Comparison of ENCODE assay signal across 11 cellular contexts in genomic region chr4:6991249-6991648, GRCh38. TPM values are rescaled to one million over a fixed set of nuclear protein-coding genes. Genes with fewer than 3 reads are reported as not detected.
A peak's percentile ranks its signal among the peaks of the same experiment; 100 is the strongest.
DNase-seq lines count a peak whose midpoint lies in the region; ATAC-seq and TF ChIP-seq lines count a peak whose summit lies in the region.
"Had no signal": no experiment of that assay in that cellular context is flagged by ENCODE, and none has a peak within 500 bp of the region (broad histone marks: within the 10 kb centered on the region; RNA-seq: fewer than 3 reads in every experiment).

No MANE protein-coding gene starts in this region.

- H2AFZ ChIP-seq in parathyroid adenoma: no peak overlapping the region

- H3K36me3 ChIP-seq in parathyroid adenoma (ENCODE audit: control insufficient read depth, insufficient read depth, low read length) (no peaks in the 10 kb centered on the region), MG63 (peaks cover 5% of the 10 kb centered on the region; the same call in 1 of the 2 replicates)

- DNase-seq in CD14-positive monocyte (ENCODE audit: low spot score) (no peak), RPMI8226 (peak; percentile 47), epithelial cell of proximal tubule (ENCODE audit: low read depth) (no peak), MG63 (no peak), natural killer cell (no peak)
- DNase-seq: NCI-H1105 treated with DMSO at 0.1 percent for 48 hours; stimulated activated CD8-positive, alpha-beta memory T cell treated with anti-CD3 and anti-CD28 coated beads, Interleukin-4, amount 100 ng/mL, for 48 hours had no signal

- H3K9ac ChIP-seq in parathyroid adenoma: no peak overlapping the region

- H3K4me1 Mint-ChIP-seq in CD14-positive monocyte: peaks cover 53% of the 10 kb centered on the region
- peaks cover 45 to 46% of the 10 kb centered on the region in 2 donors for H3K4me1 Mint-ChIP-seq in natural killer cell

- peaks cover 8% of the 10 kb centered on the region for H3K4me1 ChIP-seq in parathyroid adenoma

- no peak for TF ChIP-seq CTCF in CD14-positive monocyte (IDR thresholded peaks at IDR 0.05)
- no peak for TF ChIP-seq CTCF in epithelial cell of proximal tubule (conservative IDR thresholded peaks at IDR 0.05; ENCODE audit: low read depth, low read length)
- no peak for TF ChIP-seq CTCF in parathyroid adenoma (IDR thresholded peaks at IDR 0.05)
- no peak for TF ChIP-seq CTCF in natural killer cell (IDR thresholded peaks at IDR 0.05)

- H3K9me3 Mint-ChIP-seq in CD14-positive monocyte: no peaks in the 10 kb centered on the region
- no peaks in the 10 kb centered on the region for H3K9me3 Mint-ChIP-seq in natural killer cell

- H3K9me3 ChIP-seq in parathyroid adenoma (ENCODE audit: control insufficient read depth, low read length) (no peaks in the 10 kb centered on the region), MG63 (no peaks in the 10 kb centered on the region)

- H3K27ac ChIP-seq in parathyroid adenoma: no peak overlapping the region

- ATAC-seq in natural killer cell: no peak
- ATAC-seq in HG03097 (IDR thresholded peaks at IDR 0.05; ENCODE audit: low FRiP score, unreplicated experiment): no peak
- no peak for ATAC-seq in GM18873 (IDR thresholded peaks at IDR 0.05; ENCODE audit: low FRiP score, unreplicated experiment)

- peak overlapping the region; percentile 71 to 88 for H3K4me3 Mint-ChIP-seq in CD14-positive monocyte
- H3K4me3 Mint-ChIP-seq in natural killer cell: no peak overlapping the region
- H3K4me3 Mint-ChIP-seq: activated naive CD8-positive, alpha-beta T cell had no signal

- H3K27ac Mint-ChIP-seq in CD14-positive monocyte (peak overlapping the region; percentile 83 to 90 (median 86)), natural killer cell (no peak overlapping the region)

- peaks cover 20% of the 10 kb centered on the region for H3K79me2 ChIP-seq in parathyroid adenoma

- H3K27me3 Mint-ChIP-seq in CD14-positive monocyte (ENCODE audit: low read depth in 3 of 3) (peaks cover 0 to 3% (median 2%) of the 10 kb centered on the region in 3 donors), natural killer cell (ENCODE audit: low read depth in 2 of 2) (no peaks in the 10 kb centered on the region)
- H3K27me3 Mint-ChIP-seq: activated naive CD8-positive, alpha-beta T cell had no signal

- intact Hi-C loops in CD14-positive monocyte (cut with micrococcal nuclease) (no loop called here), natural killer cell (cut with micrococcal nuclease) (no loop called here)

- peak overlapping the region; percentile 51 for H3K4me2 ChIP-seq in parathyroid adenoma (ENCODE audit: low read length)

- H3K4me3 ChIP-seq in epithelial cell of proximal tubule (ENCODE audit: low read depth, low read length) (peak overlapping the region; percentile 27), parathyroid adenoma (ENCODE audit: low read depth, low read length) (no peak overlapping the region), MG63 (no peak overlapping the region)

- peaks cover 27 to 45% of the 10 kb centered on the region in 2 donors for H3K36me3 Mint-ChIP-seq in CD14-positive monocyte
- no peaks in the 10 kb centered on the region for H3K36me3 Mint-ChIP-seq in natural killer cell

- H3K27me3 ChIP-seq in parathyroid adenoma (ENCODE audit: control insufficient read depth, insufficient read depth, low read length): no peaks in the 10 kb centered on the region
- no peaks in the 10 kb centered on the region for H3K27me3 ChIP-seq in MG63

RNA-seq across cellular contexts. Expression of gene TADA2B, which starts 51.9 kb away (rescaled TPM):
- polyA plus RNA-seq in CD14-positive monocyte: 1 to 10 TPM; 2.0 to 2.6 TPM
- total RNA-seq in epithelial cell of proximal tubule: 15.2 and 16.9 TPM in 2 replicates
- total RNA-seq in MG63 (2014; rRNA removed; shearing (Covaris generic); ENCODE audit: low replicate concordance): 5.7 and 7.6 TPM in 2 replicates
- total RNA-seq in natural killer cell: 10 to 100 TPM; 22.7 to 36.3 (median 35.9) TPM

Comparison
In these comparisons a context has a peak if more than half of its experiments do, and no peak if none do; other contexts are left out.
1. H3K27ac Mint-ChIP-seq: peak in CD14-positive monocyte (7 of 7); none in natural killer cell (0 of 2).